In the genomic region with DNA sequence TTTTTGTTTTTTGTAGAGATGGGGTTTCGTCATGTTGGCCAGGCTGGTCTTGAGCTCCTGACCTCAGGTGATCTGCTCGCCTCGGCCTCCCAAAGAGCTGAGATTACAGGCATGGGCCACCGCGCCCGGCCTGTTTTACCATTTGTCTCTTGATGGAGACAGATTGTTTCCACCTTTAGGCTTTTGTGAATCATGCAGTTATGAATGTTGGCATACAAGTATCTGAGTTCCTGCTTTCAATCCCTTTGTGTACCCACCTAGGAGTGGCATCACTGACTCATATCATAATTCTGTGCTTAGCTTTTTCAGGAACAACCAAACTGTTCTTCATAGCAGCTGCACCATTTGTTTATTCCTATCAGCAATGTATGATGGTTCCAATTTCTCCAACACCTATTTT, we compare ENCODE assay signal across 1 cellular context.
TF ChIP-seq lines count a peak whose summit lies in the region.

No MANE protein-coding gene starts in this region.

TF ChIP-seq in A549, 52 proteins besides CTCF, POLR2A, EP300 and RAD21 (continued from another document):
- TF ChIP-seq HMGXB4 (CRISPR knock-in tag; IDR thresholded peaks at IDR 0.05; ENCODE audit: borderline replicate concordance), result no peak
- TF ChIP-seq ESRRA (IDR thresholded peaks at IDR 0.05; ENCODE audit: borderline replicate concordance, low read length), result no peak
- TF ChIP-seq, protein P1, sequence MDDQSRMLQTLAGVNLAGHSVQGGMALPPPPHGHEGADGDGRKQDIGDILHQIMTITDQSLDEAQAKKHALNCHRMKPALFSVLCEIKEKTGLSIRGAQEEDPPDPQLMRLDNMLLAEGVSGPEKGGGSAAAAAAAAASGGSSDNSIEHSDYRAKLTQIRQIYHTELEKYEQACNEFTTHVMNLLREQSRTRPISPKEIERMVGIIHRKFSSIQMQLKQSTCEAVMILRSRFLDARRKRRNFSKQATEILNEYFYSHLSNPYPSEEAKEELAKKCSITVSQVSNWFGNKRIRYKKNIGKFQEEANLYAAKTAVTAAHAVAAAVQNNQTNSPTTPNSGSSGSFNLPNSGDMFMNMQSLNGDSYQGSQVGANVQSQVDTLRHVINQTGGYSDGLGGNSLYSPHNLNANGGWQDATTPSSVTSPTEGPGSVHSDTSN (IDR thresholded peaks at IDR 0.05), result no peak
- TF ChIP-seq CHD4 (IDR thresholded peaks at IDR 0.05; ENCODE audit: borderline replicate concordance), result no peak
- TF ChIP-seq HOXB5 (CRISPR knock-in tag; IDR thresholded peaks at IDR 0.05), result peak; percentile 56; the same call in 1 of the 2 replicates
- no peak for TF ChIP-seq CBX2 (IDR thresholded peaks at IDR 0.05; ENCODE audit: borderline replicate concordance, low read depth)
- TF ChIP-seq, protein P2, sequence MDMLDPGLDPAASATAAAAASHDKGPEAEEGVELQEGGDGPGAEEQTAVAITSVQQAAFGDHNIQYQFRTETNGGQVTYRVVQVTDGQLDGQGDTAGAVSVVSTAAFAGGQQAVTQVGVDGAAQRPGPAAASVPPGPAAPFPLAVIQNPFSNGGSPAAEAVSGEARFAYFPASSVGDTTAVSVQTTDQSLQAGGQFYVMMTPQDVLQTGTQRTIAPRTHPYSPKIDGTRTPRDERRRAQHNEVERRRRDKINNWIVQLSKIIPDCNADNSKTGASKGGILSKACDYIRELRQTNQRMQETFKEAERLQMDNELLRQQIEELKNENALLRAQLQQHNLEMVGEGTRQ (IDR thresholded peaks at IDR 0.05), result no peak
- no peak for TF ChIP-seq ZC3H11A (IDR thresholded peaks at IDR 0.05)
- TF ChIP-seq EHMT2 (IDR thresholded peaks at IDR 0.05; ENCODE audit: low read depth), result no peak
- TF ChIP-seq, protein P3, sequence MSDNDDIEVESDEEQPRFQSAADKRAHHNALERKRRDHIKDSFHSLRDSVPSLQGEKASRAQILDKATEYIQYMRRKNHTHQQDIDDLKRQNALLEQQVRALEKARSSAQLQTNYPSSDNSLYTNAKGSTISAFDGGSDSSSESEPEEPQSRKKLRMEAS (IDR thresholded peaks at IDR 0.05), result peak; percentile 58; the same call in 1 of the 2 replicates
- no peak for TF ChIP-seq EHF (CRISPR knock-in tag; IDR thresholded peaks at IDR 0.05)
- no peak for TF ChIP-seq PHF8 (IDR thresholded peaks at IDR 0.05; ENCODE audit: borderline replicate concordance, low read depth)
- TF ChIP-seq, protein P4, sequence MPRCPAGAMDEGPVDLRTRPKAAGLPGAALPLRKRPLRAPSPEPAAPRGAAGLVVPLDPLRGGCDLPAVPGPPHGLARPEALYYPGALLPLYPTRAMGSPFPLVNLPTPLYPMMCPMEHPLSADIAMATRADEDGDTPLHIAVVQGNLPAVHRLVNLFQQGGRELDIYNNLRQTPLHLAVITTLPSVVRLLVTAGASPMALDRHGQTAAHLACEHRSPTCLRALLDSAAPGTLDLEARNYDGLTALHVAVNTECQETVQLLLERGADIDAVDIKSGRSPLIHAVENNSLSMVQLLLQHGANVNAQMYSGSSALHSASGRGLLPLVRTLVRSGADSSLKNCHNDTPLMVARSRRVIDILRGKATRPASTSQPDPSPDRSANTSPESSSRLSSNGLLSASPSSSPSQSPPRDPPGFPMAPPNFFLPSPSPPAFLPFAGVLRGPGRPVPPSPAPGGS (IDR thresholded peaks at IDR 0.05), result no peak
- peak; percentile 80 for TF ChIP-seq JUNB (IDR thresholded peaks at IDR 0.05)
- no peak for TF ChIP-seq KDM1A (IDR thresholded peaks at IDR 0.05; ENCODE audit: low read depth)
- no peak for TF ChIP-seq MYC (IDR thresholded peaks at IDR 0.05; ENCODE audit: borderline replicate concordance, low read length)
- TF ChIP-seq SREBF2 (IDR thresholded peaks at IDR 0.05), result no peak
- peak in 1 of 2 experiments; percentile 42; a peak in 1 of 4 replicates for TF ChIP-seq CEBPB (IDR thresholded peaks at IDR 0.05)
- TF ChIP-seq ATOH8 (CRISPR knock-in tag; IDR thresholded peaks at IDR 0.05; ENCODE audit: low read depth), result no peak
